Comparison of ENCODE assay signal across 1 cellular context in genomic region chrX:72126539-72127140, GRCh38.
TF ChIP-seq lines count a peak whose summit lies in the region.

No MANE protein-coding gene starts in this region.

TF ChIP-seq in H1, 55 proteins besides CTCF, POLR2A, EP300 and RAD21 (continued from another document):
- TF ChIP-seq CHD7 (IDR thresholded peaks at IDR 0.05; ENCODE audit: insufficient replicate concordance, low read length) (no peak), GABPA (IDR thresholded peaks at IDR 0.05; ENCODE audit: borderline replicate concordance, insufficient read depth, low read length) (no peak), USF2 (IDR thresholded peaks at IDR 0.05; ENCODE audit: low read length) (no peak), CEBPB (IDR thresholded peaks at IDR 0.05; ENCODE audit: low read depth, low read length) (no peak), RBBP5 (IDR thresholded peaks at IDR 0.05; ENCODE audit: borderline replicate concordance, low read depth, low read length) (no peak), BACH1 (IDR thresholded peaks at IDR 0.05; ENCODE audit: low read length) (no peak), RNF2 (IDR thresholded peaks at IDR 0.05; ENCODE audit: borderline replicate concordance, low read depth, low read length, missing control alignments, poor library complexity, severe bottlenecking) (no peak), JUN (IDR thresholded peaks at IDR 0.05; ENCODE audit: low read depth, low read length) (no peak), TAF7 (optimal IDR thresholded peaks at IDR 0.05; ENCODE audit: borderline replicate concordance, low read depth, low read length) (no peak), POU5F1 (IDR thresholded peaks at IDR 0.05; ENCODE audit: low read depth, low read length) (no peak), CBX8 (IDR thresholded peaks at IDR 0.05; ENCODE audit: borderline replicate concordance, low read depth, low read length) (no peak), KDM5A (IDR thresholded peaks at IDR 0.05; ENCODE audit: low read length) (no peak), HDAC6 (IDR thresholded peaks at IDR 0.05; ENCODE audit: low read depth, low read length) (no peak), SP1 (IDR thresholded peaks at IDR 0.05; ENCODE audit: low read depth, low read length) (no peak), PHF8 (conservative IDR thresholded peaks at IDR 0.05; ENCODE audit: low read depth, low read length) (no peak), CHD2 (IDR thresholded peaks at IDR 0.05; ENCODE audit: low read length) (no peak), SUZ12 (IDR thresholded peaks at IDR 0.05; ENCODE audit: low read length) (no peak)
